ENCODE assay signal across 14 cellular contexts in genomic region chr11:9701799-9702198, GRCh38. TPM values are rescaled to one million over a fixed set of nuclear protein-coding genes. Genes with fewer than 3 reads are reported as not detected.
A peak's percentile ranks its signal among the peaks of the same experiment; 100 is the strongest.
DNase-seq lines count a peak whose midpoint lies in the region; ATAC-seq, FAIRE-seq and TF ChIP-seq lines count a peak whose summit lies in the region.
"Had no signal": no experiment of that assay in that cellular context is flagged by ENCODE, and none has a peak within 500 bp of the region (broad histone marks: within the 10 kb centered on the region; RNA-seq: fewer than 3 reads in every experiment).

No MANE protein-coding gene starts in this region.

- H3K9me3 Mint-ChIP-seq in CD4-positive, CD25-positive, alpha-beta regulatory T cell, result no peaks in the 10 kb centered on the region
- peaks cover 0 to 4% (median 0%) of the 10 kb centered on the region in 11 donors for H3K9me3 Mint-ChIP-seq in naive thymus-derived CD4-positive, alpha-beta T cell
- H3K9me3 Mint-ChIP-seq: immature natural killer cell had no signal

- no peaks in the 10 kb centered on the region for H3K9me3 ChIP-seq in CD4-positive, CD25-positive, alpha-beta regulatory T cell (ENCODE audit: control insufficient read depth in 2 of 2, low read length in 2 of 2)
- H3K9me3 ChIP-seq in ascending aorta, result no peaks in the 10 kb centered on the region
- no peaks in the 10 kb centered on the region for H3K9me3 ChIP-seq in naive thymus-derived CD4-positive, alpha-beta T cell (ENCODE audit: control insufficient read depth in 2 of 3, low read length in 3 of 3)
- no peaks in the 10 kb centered on the region for H3K9me3 ChIP-seq in ovary
- H3K9me3 ChIP-seq: neutrophil had no signal

- H3K4me1 Mint-ChIP-seq in CD4-positive, CD25-positive, alpha-beta regulatory T cell, result peaks cover 23 to 53% (median 32%) of the 10 kb centered on the region in 4 donors
- H3K4me1 Mint-ChIP-seq in naive thymus-derived CD4-positive, alpha-beta T cell, result peaks cover 10 to 31% (median 26%) of the 10 kb centered on the region in 7 donors

- H3K4me3 ChIP-seq in CD4-positive, CD25-positive, alpha-beta regulatory T cell (ENCODE audit: low read depth, low read length), result peak overlapping the region; percentile 69
- H3K4me3 ChIP-seq in ascending aorta (no peak overlapping the region), ovary (no peak overlapping the region)
- no peak overlapping the region for H3K4me3 ChIP-seq in naive thymus-derived CD4-positive, alpha-beta T cell (ENCODE audit: low read length)

- H3K27me3 ChIP-seq in CD4-positive, CD25-positive, alpha-beta regulatory T cell (ENCODE audit: control insufficient read depth, insufficient read depth, low read length), result no peaks in the 10 kb centered on the region
- H3K27me3 ChIP-seq in ascending aorta, result no peaks in the 10 kb centered on the region
- H3K27me3 ChIP-seq in naive thymus-derived CD4-positive, alpha-beta T cell (ENCODE audit: control insufficient read depth in 2 of 2, insufficient read depth in 2 of 2, low read length in 2 of 2), result no peaks in the 10 kb centered on the region
- no peaks in the 10 kb centered on the region for H3K27me3 ChIP-seq in ovary
- H3K27me3 ChIP-seq: neutrophil had no signal

- peak; percentile 54 for FAIRE-seq in GM19239 (lab: Jason Lieb, UNC)

- ATAC-seq in CD4-positive, CD25-positive, alpha-beta regulatory T cell (ENCODE audit: low read depth in 2 of 2), result no peak
- ATAC-seq in naive thymus-derived CD4-positive, alpha-beta T cell, result no peak
- ATAC-seq in GM21515 (IDR thresholded peaks at IDR 0.05; ENCODE audit: unreplicated experiment), result no peak
- ATAC-seq in HG03039 (IDR thresholded peaks at IDR 0.05; ENCODE audit: unreplicated experiment), result no peak
- ATAC-seq: HCT116 had no signal

- intact Hi-C loops in ascending aorta (cut with DNase I) (no loop called here), ovary (cut with DNase I) (no loop called here)
- intact Hi-C loops in naive thymus-derived CD4-positive, alpha-beta T cell (cut with micrococcal nuclease), result no loop called here

- H3K4me3 Mint-ChIP-seq in CD4-positive, CD25-positive, alpha-beta regulatory T cell, result peak overlapping the region in 3 of 4 donors; percentile 1 to 79 (median 71)
- H3K4me3 Mint-ChIP-seq in naive thymus-derived CD4-positive, alpha-beta T cell, result peak overlapping the region in 9 of 10 donors; percentile 36 to 70 (median 55)

- POLR2A ChIA-PET in naive thymus-derived CD4-positive, alpha-beta T cell (lab: Charles Lee), result no interaction called here

- WGBS in ovary, 3 donors, result 46 to 95% (median 52%) methylated on average over 1 of the region's 1 CpG

- no peak for TF ChIP-seq POLR2A in ovary (IDR thresholded peaks at IDR 0.05)

- CTCF ChIA-PET in naive thymus-derived CD4-positive, alpha-beta T cell (lab: Charles Lee), result no interaction called here

- TF ChIP-seq CTCF in ascending aorta (IDR thresholded peaks at IDR 0.05), result no peak
- no peak for TF ChIP-seq CTCF in ovary (IDR thresholded peaks at IDR 0.05)

- DNase-seq in CD4-positive, CD25-positive, alpha-beta regulatory T cell, result no peak
- no peak for DNase-seq in GM19239 (ENCODE audit: insufficient read length, low spot score)
- DNase-seq in ascending aorta (ENCODE audit: low spot score in 2 of 2), result no peak
- no peak for DNase-seq in naive thymus-derived CD4-positive, alpha-beta T cell
- no peak for DNase-seq in ovary
- no peak for DNase-seq in SKM-1 treated with dmso at 0.1 percent for 144 hours (lab: John Stamatoyannopoulos, UW; ENCODE audit: unreplicated experiment)
- DNase-seq: activated effector memory CD4-positive, alpha-beta T cell treated with Interleukin-2 at 50 U/mL for 16 hours; DMS153; immature natural killer cell; NCI-H2081 had no signal

- peaks cover 31% of the 10 kb centered on the region for H3K4me1 ChIP-seq in CD4-positive, CD25-positive, alpha-beta regulatory T cell (ENCODE audit: control insufficient read depth, insufficient read depth, low read length, poor library complexity, severe bottlenecking)
- H3K4me1 ChIP-seq in ascending aorta (peaks cover 0 to 27% of the 10 kb centered on the region in 2 donors), ovary (ENCODE audit: insufficient read depth) (peaks cover 5% of the 10 kb centered on the region)
- H3K4me1 ChIP-seq in naive thymus-derived CD4-positive, alpha-beta T cell (ENCODE audit: control insufficient read depth in 2 of 2, insufficient read depth in 2 of 2, low read length in 2 of 2), result peaks cover 0 to 13% of the 10 kb centered on the region in 2 donors

- no peak for TF ChIP-seq EP300 in ovary (IDR thresholded peaks at IDR 0.05)

- H3K27me3 Mint-ChIP-seq in CD4-positive, CD25-positive, alpha-beta regulatory T cell, result no peaks in the 10 kb centered on the region
- no peaks in the 10 kb centered on the region for H3K27me3 Mint-ChIP-seq in naive thymus-derived CD4-positive, alpha-beta T cell

- peak overlapping the region; percentile 79 to 92 (median 87) for H3K27ac Mint-ChIP-seq in CD4-positive, CD25-positive, alpha-beta regulatory T cell
- H3K27ac Mint-ChIP-seq in naive thymus-derived CD4-positive, alpha-beta T cell, result peak overlapping the region in 8 of 9 donors; percentile 3 to 85 (median 28)

- no peaks in the 10 kb centered on the region for H3K36me3 ChIP-seq in CD4-positive, CD25-positive, alpha-beta regulatory T cell (ENCODE audit: control insufficient read depth, insufficient read depth, low read length)
- H3K36me3 ChIP-seq in ascending aorta (no peaks in the 10 kb centered on the region), ovary (no peaks in the 10 kb centered on the region)
- H3K36me3 ChIP-seq in naive thymus-derived CD4-positive, alpha-beta T cell (ENCODE audit: control insufficient read depth in 2 of 3, insufficient read depth in 3 of 3, low read length in 3 of 3), result no peaks in the 10 kb centered on the region
- H3K36me3 ChIP-seq: neutrophil had no signal

- H3K27ac ChIP-seq in CD4-positive, CD25-positive, alpha-beta regulatory T cell (ENCODE audit: insufficient read depth, low read length, poor library complexity, severe bottlenecking), result peak overlapping the region; percentile 30
- H3K27ac ChIP-seq in ascending aorta, result peak overlapping the region; percentile 55 to 69
- H3K27ac ChIP-seq in naive thymus-derived CD4-positive, alpha-beta T cell (ENCODE audit: low read depth, low read length), result no peak overlapping the region
- no peak overlapping the region for H3K27ac ChIP-seq in ovary
- H3K27ac ChIP-seq: neutrophil had no signal

- peaks cover 7% of the 10 kb centered on the region for H3K36me3 Mint-ChIP-seq in CD4-positive, CD25-positive, alpha-beta regulatory T cell
- peaks cover 0 to 14% (median 0%) of the 10 kb centered on the region in 5 donors for H3K36me3 Mint-ChIP-seq in naive thymus-derived CD4-positive, alpha-beta T cell
- H3K36me3 Mint-ChIP-seq: immature natural killer cell had no signal

RNA-seq across cellular contexts. Expression of gene SWAP70, which starts 37.9 kb away (rescaled TPM):
- 6.1 TPM for total RNA-seq in CD4-positive, CD25-positive, alpha-beta regulatory T cell
- polyA plus RNA-seq in CD4-positive, CD25-positive, alpha-beta regulatory T cell, result 10 to 100 TPM; 10.6 to 16.3 (median 14.0) TPM
- total RNA-seq in ascending aorta, result 40.1 TPM
- 10 to 100 TPM in 1 of 5 experiments, 1 to 10 TPM in 4; 4.2 to 15.6 (median 7.0) TPM for total RNA-seq in naive thymus-derived CD4-positive, alpha-beta T cell
- 1 to 10 TPM; 2.3 to 3.4 TPM for polyA plus RNA-seq in naive thymus-derived CD4-positive, alpha-beta T cell
- total RNA-seq in ovary, result 10 to 100 TPM; 14.1 to 23.7 (median 19.8) TPM
- polyA plus RNA-seq in ovary, result 10 to 100 TPM; 14.5 to 23.0 TPM

Comparison
In these comparisons a context has a peak if more than half of its experiments do, and no peak if none do; other contexts are left out.
1. H3K27ac ChIP-seq: peak in CD4-positive, CD25-positive, alpha-beta regulatory T cell (single experiment) and ascending aorta (2 of 2); none in naive thymus-derived CD4-positive, alpha-beta T cell (single experiment) and ovary (0 of 2).